Comparison of ENCODE assay signal across 8 cellular contexts in genomic region chr19:17539288-17540117, GRCh38. TPM values are rescaled to one million over a fixed set of nuclear protein-coding genes. Genes with fewer than 3 reads are reported as not detected.
DNase-seq lines count a peak whose midpoint lies in the region; ATAC-seq and TF ChIP-seq lines count a peak whose summit lies in the region.

No MANE protein-coding gene starts in this region.

- POLR2A ChIA-PET in Panc1 (lab: Charles Lee), result no interaction called here

- no peak; the same call in 1 of the 2 replicates for TF ChIP-seq CTCF in Panc1 (IDR thresholded peaks at IDR 0.05)
- peak in 3 of 6 experiments; percentile 21 to 34 (median 31) for TF ChIP-seq CTCF in esophagus squamous epithelium (IDR thresholded peaks at IDR 0.05)

- H3K9me3 ChIP-seq in Panc1 (ENCODE audit: control insufficient read depth, insufficient read depth, low read depth, low read length) (no peaks in the 10 kb centered on the region), esophagus squamous epithelium (no peaks in the 10 kb centered on the region), muscle layer of duodenum (ENCODE audit: control insufficient read depth in 1 of 2, low read length in 2 of 2) (no peaks in the 10 kb centered on the region)

- ATAC-seq in GM19351 (IDR thresholded peaks at IDR 0.05; ENCODE audit: unreplicated experiment), result peak; percentile 76
- peak; percentile 92 for ATAC-seq in Panc1

- TF ChIP-seq POLR2A in esophagus squamous epithelium (IDR thresholded peaks at IDR 0.05), result no peak

- peak overlapping the region; percentile 47 to 59 for H3K4me3 ChIP-seq in Panc1 (ENCODE audit: low read depth in 2 of 2, low read length in 2 of 2)
- H3K4me3 ChIP-seq in esophagus squamous epithelium, result peak overlapping the region; percentile 31 to 70 (median 50)
- H3K4me3 ChIP-seq in muscle layer of duodenum (ENCODE audit: low read depth in 1 of 2, low read length in 2 of 2), result peak overlapping the region; percentile 37 to 66

- no peaks in the 10 kb centered on the region for H3K4me1 ChIP-seq in Panc1 (ENCODE audit: control insufficient read depth, insufficient read depth, low read length)
- peaks cover 9 to 16% (median 11%) of the 10 kb centered on the region in 3 donors for H3K4me1 ChIP-seq in esophagus squamous epithelium
- H3K4me1 ChIP-seq in muscle layer of duodenum (ENCODE audit: control insufficient read depth in 1 of 2, insufficient read depth in 2 of 2, low read length in 2 of 2), result peaks cover 0 to 18% of the 10 kb centered on the region in 2 donors

- 3 to 4% methylated on average over 25 to 35 of the region's 75 CpGs for WGBS in esophagus squamous epithelium, 2 donors

- CTCF ChIA-PET in Panc1 (lab: Charles Lee), result no interaction called here

- DNase-seq in ACHN (peak; percentile 79), Kasumi-1 (lab: John Stamatoyannopoulos, UW) (peak; percentile 96), Panc1 (ENCODE audit: low read depth, low spot score) (peak; percentile 63), esophagus squamous epithelium (lab: John Stamatoyannopoulos, UW) (peak; percentile 91)
- peak; percentile 98 to 99 for DNase-seq in activated T-cell treated with anti-CD3 and anti-CD28 coated beads, Interleukin-2, amount 50 U/mL, for 48 hours
- peak; percentile 90 to 92 for DNase-seq in stimulated activated CD8-positive, alpha-beta memory T cell treated with anti-CD3 and anti-CD28 coated beads, Interleukin-4, amount 100 ng/mL, for 4 hours (ENCODE audit: low read depth in 2 of 2, low spot score in 1 of 2)

- no TSS peak for BruUV-seq in Panc1 (replicated peaks; lab: Mats Ljungman, UMichigan)

- no peaks in the 10 kb centered on the region for H3K36me3 ChIP-seq in Panc1 (ENCODE audit: control insufficient read depth, insufficient read depth, low read length)
- no peaks in the 10 kb centered on the region for H3K36me3 ChIP-seq in esophagus squamous epithelium
- H3K36me3 ChIP-seq in muscle layer of duodenum (ENCODE audit: control insufficient read depth in 1 of 2, insufficient read depth in 2 of 2, low read length in 2 of 2), result no peaks in the 10 kb centered on the region

- intact Hi-C loops in Panc1 (cut with micrococcal nuclease; ENCODE audit: unreplicated experiment), result no loop called here
- intact Hi-C loops in esophagus squamous epithelium (cut with DNase I), result no loop called here

- no peak overlapping the region for H3K27ac ChIP-seq in Panc1 (ENCODE audit: low read length)
- peak overlapping the region; percentile 3 to 77 (median 66) for H3K27ac ChIP-seq in esophagus squamous epithelium
- H3K27ac ChIP-seq in muscle layer of duodenum (ENCODE audit: low read length), result no peak overlapping the region

- H3K27me3 ChIP-seq in Panc1 (ENCODE audit: control insufficient read depth, insufficient read depth, low read length) (no peaks in the 10 kb centered on the region), esophagus squamous epithelium (no peaks in the 10 kb centered on the region), muscle layer of duodenum (ENCODE audit: low read depth, low read length) (no peaks in the 10 kb centered on the region)

- in situ Hi-C loops in ACHN (cut with HindIII; ENCODE audit: low pct_ligation_motif_present, low pct_unique_long_range_greater_than_20kb, low sequenced_read_pairs) (no loop called here), Panc1 (cut with HindIII; ENCODE audit: low pct_unique_long_range_greater_than_20kb, low sequenced_read_pairs) (no loop called here)

RNA-seq across cellular contexts. Expression of gene COLGALT1, which starts 15.9 kb away (rescaled TPM):
- total RNA-seq in Panc1 (2021; ENCODE audit: unreplicated experiment) (97.2 TPM), esophagus squamous epithelium (10 to 100 TPM; 23.1 to 51.9 (median 35.6) TPM)
- 90.7 TPM for polyA plus RNA-seq in Panc1 (2012; ENCODE audit: insufficient read length)

RNA-seq across cellular contexts. Expression of gene PGLS, which starts 28.1 kb away (rescaled TPM):
- total RNA-seq in Panc1 (2021; ENCODE audit: unreplicated experiment), result 58.2 TPM
- polyA plus RNA-seq in Panc1 (2012; ENCODE audit: insufficient read length), result 57.8 TPM
- total RNA-seq in esophagus squamous epithelium, result 100 to 1,000 TPM in 1 of 4 donors, 10 to 100 TPM in 3; 84.5 to 104 (median 92.5) TPM

Comparison
In these comparisons a context has a peak if more than half of its experiments do, and no peak if none do; other contexts are left out.
1. H3K27ac ChIP-seq: peak in esophagus squamous epithelium (4 of 4); none in Panc1 (single experiment) and muscle layer of duodenum (single experiment).
2. Peak in every context shown above with its lines, with median percentiles within 50 percentile points of each other: DNase-seq and H3K4me3 ChIP-seq.